ENCODE assay signal across 23 cellular contexts in genomic region chr9:726005-726404, GRCh38.
DNase-seq lines count a peak whose midpoint lies in the region; TF ChIP-seq lines count a peak whose summit lies in the region.
"Had no signal": no experiment of that assay in that cellular context is flagged by ENCODE, and none has a peak within 500 bp of the region (broad histone marks: within the 10 kb centered on the region; RNA-seq: fewer than 3 reads in every experiment).

No MANE protein-coding gene starts in this region.

- TF ChIP-seq POLR2A in ovary (IDR thresholded peaks at IDR 0.05), result no peak

- TF ChIP-seq CTCF in ovary (IDR thresholded peaks at IDR 0.05) (no peak), GM20000 (IDR thresholded peaks at IDR 0.05; ENCODE audit: extremely low read depth, missing control alignments) (no peak)

- H3K4me1 ChIP-seq in ovary (ENCODE audit: insufficient read depth), result peaks cover 2% of the 10 kb centered on the region
- H3K4me1 ChIP-seq: transverse colon had no signal

- WGBS in ovary, 3 donors, result 96 to 97% (median 97%) methylated on average over 4 of the region's 4 CpGs

- intact Hi-C loops in head of caudate nucleus (cut with DNase I), result no loop called here
- intact Hi-C loops in ovary (cut with DNase I), result no loop called here

- TF ChIP-seq EP300 in ovary (IDR thresholded peaks at IDR 0.05), result no peak

- H3K27ac ChIP-seq in ovary, result no peak overlapping the region
- H3K27ac ChIP-seq: HL-60, SK-N-MC, transverse colon had no signal

- DNase-seq in Ammon's horn (ENCODE audit: low spot score) (peak; percentile 51), SW480 (ENCODE audit: low spot score) (peak; percentile 13), head of caudate nucleus (peak in 26 of 42 donors; percentile 36 to 81 (median 59)), pons (ENCODE audit: low spot score) (peak; percentile 79), COR-L47 (lab: John Stamatoyannopoulos, UW) (no peak), ovary (no peak), KG1 (lab: John Stamatoyannopoulos, UW) (no peak), GM20000 (ENCODE audit: low spot score) (no peak)
- DNase-seq: activated CD8-positive, alpha-beta T cell treated with anti-CD3 and anti-CD28 coated beads for 36 hours; activated naive CD8-positive, alpha-beta T cell treated with anti-CD3 and anti-CD28 coated beads for 36 hours; DMS79 treated with DMSO at 0.1 percent for 48 hours; GF-D8; islet precursor cell; Kasumi-1; NCI-H146; NCI-H2107; NCI-H446; NCI-H82; stimulated activated naive CD8-positive, alpha-beta T cell treated with anti-CD3 and anti-CD28 coated beads, Interleukin-15, Interleukin-2, amounts not matched to agents 100 U/mL and 50 U/mL, for 24 hours; T-helper 17 cell; transverse colon had no signal

- H3K36me3 ChIP-seq in ovary, result no peaks in the 10 kb centered on the region

- no peak overlapping the region for H3K4me3 ChIP-seq in ovary
- H3K4me3 ChIP-seq: SK-N-MC, transverse colon had no signal

- H3K9me3 ChIP-seq in ovary, result no peaks in the 10 kb centered on the region
- H3K9me3 ChIP-seq: transverse colon had no signal

- H3K27me3 ChIP-seq in ovary, result no peaks in the 10 kb centered on the region
- H3K27me3 ChIP-seq: transverse colon had no signal

Comparison
In these comparisons a context has a peak if more than half of its experiments do, and no peak if none do; other contexts are left out.
1. DNase-seq: peak in Ammon's horn (single experiment), SW480 (single experiment), head of caudate nucleus (26 of 42) and pons (single experiment); none in COR-L47 (single experiment), ovary (0 of 5), KG1 (single experiment) and GM20000 (single experiment).